Comparison of ENCODE assay signal across 8 cellular contexts in genomic region chr5:36690041-36690941, GRCh38.
DNase-seq lines count a peak whose midpoint lies in the region; ATAC-seq and TF ChIP-seq lines count a peak whose summit lies in the region.

No MANE protein-coding gene starts in this region.

- no peaks in the 10 kb centered on the region for H3K36me3 Mint-ChIP-seq in activated naive CD8-positive, alpha-beta T cell

- H3K9me3 Mint-ChIP-seq in activated naive CD8-positive, alpha-beta T cell (ENCODE audit: low read depth), result no peaks in the 10 kb centered on the region

- H3K4me3 Mint-ChIP-seq in activated naive CD8-positive, alpha-beta T cell, result peak overlapping the region; percentile 87

- ATAC-seq in Right ventricle myocardium inferior (peak; percentile 56), omental fat pad (ENCODE audit: low FRiP score) (peak; percentile 87), thoracic aorta (ENCODE audit: insufficient number of reproducible peaks, low FRiP score, low read depth) (peak; percentile 4)

- in situ Hi-C loops in G401 (cut with HindIII; ENCODE audit: low sequenced_read_pairs), result no loop called here
- in situ Hi-C loops in HAP-1 (cut with MboI; ENCODE audit: low sequenced_read_pairs), result loop anchor here (10.0 to 25.0 kb wide), 2 partner anchors 275 to 628 kb away; partner anchors contain the start of gene UGT3A2

- intact Hi-C loops in Right ventricle myocardium inferior (cut with DNase I), result loop anchor here (5.0 to 10.0 kb wide), 3 partner anchors 183 to 515 kb away; no protein-coding TSS in a partner anchor

- H3K27me3 ChIP-seq in HAP-1 (ENCODE audit: low read depth), result no peaks in the 10 kb centered on the region
- no peaks in the 10 kb centered on the region for H3K27me3 ChIP-seq in thoracic aorta (replicated peaks; ENCODE audit: insufficient read depth)

- H3K9me3 ChIP-seq in HAP-1, result no peaks in the 10 kb centered on the region
- no peaks in the 10 kb centered on the region for H3K9me3 ChIP-seq in thoracic aorta

- TF ChIP-seq CTCF in omental fat pad (IDR thresholded peaks at IDR 0.05) (peak in 1 of 3 donors; percentile 63), thoracic aorta (IDR thresholded peaks at IDR 0.05) (peak; percentile 87)

- H3K4me1 Mint-ChIP-seq in activated naive CD8-positive, alpha-beta T cell (ENCODE audit: low read depth), result peaks cover 17% of the 10 kb centered on the region

- H3K36me3 ChIP-seq in HAP-1 (replicated peaks) (no peaks in the 10 kb centered on the region), thoracic aorta (no peaks in the 10 kb centered on the region)

- peak overlapping the region; percentile 64 for H3K27ac Mint-ChIP-seq in activated naive CD8-positive, alpha-beta T cell

- peaks cover 13% of the 10 kb centered on the region for H3K27me3 Mint-ChIP-seq in activated naive CD8-positive, alpha-beta T cell

- H3K4me1 ChIP-seq in HAP-1 (peaks cover 16% of the 10 kb centered on the region), thoracic aorta (ENCODE audit: control insufficient read depth in 1 of 2, low read depth in 2 of 2) (peaks cover 19 to 23% of the 10 kb centered on the region in 2 donors)

- H3K4me3 ChIP-seq in HAP-1 (peak overlapping the region; percentile 38), thoracic aorta (peak overlapping the region; percentile 80)

- H3K27ac ChIP-seq in thoracic aorta, result peak overlapping the region; percentile 27 to 68

- DNase-seq in G401 (ENCODE audit: low spot score) (peak; percentile 81), HAP-1 (ENCODE audit: low spot score in 2 of 2) (peak; percentile 82 to 89), M059J (ENCODE audit: low read depth) (peak; percentile 90), SK-N-DZ (ENCODE audit: low spot score) (peak; percentile 83), Right ventricle myocardium inferior (ENCODE audit: missing footprints) (peak; percentile 92), omental fat pad (ENCODE audit: low spot score) (peak; percentile 29), thoracic aorta (ENCODE audit: low spot score) (no peak)

Comparison
In these comparisons a context has a peak if more than half of its experiments do, and no peak if none do; other contexts are left out.
1. ATAC-seq: peak in every context shown above with its lines; median percentile 87 in omental fat pad; 56 in Right ventricle myocardium inferior; 4 in thoracic aorta.